22 cellular contexts compared by ENCODE assay signal in the genomic region with DNA sequence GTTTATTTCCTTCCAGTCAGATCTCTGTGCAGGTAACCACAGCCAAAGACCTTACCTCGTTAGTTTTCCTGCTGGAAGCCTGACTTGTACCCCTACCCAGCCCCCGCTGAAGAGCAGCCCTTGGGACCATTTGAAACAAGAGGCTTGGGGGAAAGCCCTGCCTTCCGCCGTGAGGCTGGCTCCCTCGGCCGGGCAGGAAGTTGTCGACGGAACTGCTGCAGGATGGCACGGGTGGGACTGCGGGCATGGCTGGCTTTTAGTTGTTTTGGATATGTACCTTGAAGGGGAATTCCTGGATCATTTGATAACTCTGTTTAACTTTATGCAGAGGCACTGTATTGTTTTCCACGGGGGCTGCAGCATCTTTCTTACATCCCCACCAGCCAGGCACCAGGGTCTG. TPM values are rescaled to one million over a fixed set of nuclear protein-coding genes. Genes with fewer than 3 reads are reported as not detected.
DNase-seq lines count a peak whose midpoint lies in the region; ATAC-seq and TF ChIP-seq lines count a peak whose summit lies in the region.
"Had no signal": no experiment of that assay in that cellular context is flagged by ENCODE, and none has a peak within 500 bp of the region (broad histone marks: within the 10 kb centered on the region; RNA-seq: fewer than 3 reads in every experiment).

No MANE protein-coding gene starts in this region.

- POLR2A ChIA-PET in OCI-LY7 (lab: Charles Lee), result no interaction called here

- no peak for DNase-seq in activated CD8-positive, alpha-beta memory T cell treated with anti-CD3 and anti-CD28 coated beads, Interleukin-2, amount 10 ng/mL, durations not matched to agents 7 days and 5 days
- no peak for DNase-seq in activated CD8-positive, alpha-beta memory T cell treated with anti-CD3 and anti-CD28 coated beads, Interleukin-2, amount 50 U/mL, for 4 hours
- DNase-seq in natural killer cell treated with Interleukin-12 subunit alpha and Interleukin-12 subunit beta and Interleukin-15 and Interleukin-18, amount 100 ng/mL, for 72 hours (ENCODE audit: low spot score), result peak; percentile 41
- DNase-seq in natural killer cell (no peak), osteoblast (ENCODE audit: insufficient read length, low spot score, missing footprints) (peak; percentile 53), OCI-LY7 (ENCODE audit: low spot score) (no peak), omental fat pad (ENCODE audit: low spot score) (no peak)
- DNase-seq: CD4-positive, alpha-beta memory T cell; DMS 273 treated with DMSO at 0.1 percent for 48 hours; DMS79 treated with DMSO at 0.1 percent for 48 hours; H7; MG63; NCI-H1048; NCI-H1436 treated with DMSO at 0.1 percent for 48 hours; NCI-H1930; NCI-H226; NCI-H510A treated with DMSO at 0.1 percent for 48 hours; NCI-H748 treated with DMSO at 0.1 percent for 48 hours had no signal

- no peaks in the 10 kb centered on the region for H3K9me3 Mint-ChIP-seq in activated CD8-positive, alpha-beta memory T cell treated with anti-CD3 and anti-CD28 coated beads, Interleukin-2, amount 10 ng/mL, durations not matched to agents 7 days and 5 days (ENCODE audit: low read depth)
- H3K9me3 Mint-ChIP-seq in natural killer cell treated with Interleukin-12 subunit alpha and Interleukin-12 subunit beta and Interleukin-15 and Interleukin-18, amount 100 ng/mL, for 72 hours, result no peaks in the 10 kb centered on the region
- H3K9me3 Mint-ChIP-seq in natural killer cell, result no peaks in the 10 kb centered on the region
- H3K9me3 Mint-ChIP-seq: CD4-positive, alpha-beta memory T cell had no signal

- H3K27ac Mint-ChIP-seq in activated CD8-positive, alpha-beta memory T cell treated with anti-CD3 and anti-CD28 coated beads, Interleukin-2, amount 10 ng/mL, durations not matched to agents 7 days and 5 days, result peak overlapping the region; percentile 24
- peak overlapping the region in 1 of 2 donors; percentile 8 for H3K27ac Mint-ChIP-seq in natural killer cell treated with Interleukin-12 subunit alpha and Interleukin-12 subunit beta and Interleukin-15 and Interleukin-18, amount 100 ng/mL, for 72 hours
- no peak overlapping the region for H3K27ac Mint-ChIP-seq in natural killer cell
- H3K27ac Mint-ChIP-seq: B cell had no signal

- TF ChIP-seq CTCF in natural killer cell (IDR thresholded peaks at IDR 0.05) (no peak), osteoblast (IDR thresholded peaks at IDR 0.05; ENCODE audit: extremely low read depth, low read depth, low read length) (no peak), OCI-LY7 (conservative IDR thresholded peaks at IDR 0.05; ENCODE audit: low read length) (no peak), omental fat pad (IDR thresholded peaks at IDR 0.05) (no peak)

- H4K20me1 ChIP-seq in osteoblast (ENCODE audit: insufficient read depth, low read length), result peaks cover 9% of the 10 kb centered on the region
- no peaks in the 10 kb centered on the region for H4K20me1 ChIP-seq in OCI-LY7 (ENCODE audit: insufficient read depth, low read length)

- no peaks in the 10 kb centered on the region for H3K9me2 ChIP-seq in OCI-LY7 (ENCODE audit: insufficient read depth, low read length)

- no TSS peak for BruUV-seq in OCI-LY7 (replicated peaks; lab: Mats Ljungman, UMichigan)

- H3K4me1 ChIP-seq in osteoblast (ENCODE audit: insufficient read depth, low read length) (peaks cover 3% of the 10 kb centered on the region), OCI-LY7 (ENCODE audit: insufficient read depth, low read length, poor library complexity, severe bottlenecking) (no peaks in the 10 kb centered on the region)
- H3K4me1 ChIP-seq: Caco-2 had no signal

- H3K79me2 ChIP-seq in osteoblast (ENCODE audit: insufficient read depth, low read length), result no peaks in the 10 kb centered on the region
- no peaks in the 10 kb centered on the region for H3K79me2 ChIP-seq in OCI-LY7 (ENCODE audit: insufficient read depth, low read depth, low read length)

- no peak overlapping the region for H3K4me2 ChIP-seq in osteoblast (ENCODE audit: insufficient read depth, low read length)
- no peak overlapping the region for H3K4me2 ChIP-seq in OCI-LY7 (ENCODE audit: low read length)

- H2AFZ ChIP-seq in osteoblast (ENCODE audit: low read length) (no peak overlapping the region), OCI-LY7 (ENCODE audit: low read length) (no peak overlapping the region)

- peaks cover 87% of the 10 kb centered on the region for H3K36me3 Mint-ChIP-seq in activated CD8-positive, alpha-beta memory T cell treated with anti-CD3 and anti-CD28 coated beads, Interleukin-2, amount 10 ng/mL, durations not matched to agents 7 days and 5 days
- peaks cover 38% of the 10 kb centered on the region for H3K36me3 Mint-ChIP-seq in natural killer cell treated with Interleukin-12 subunit alpha and Interleukin-12 subunit beta and Interleukin-15 and Interleukin-18, amount 100 ng/mL, for 72 hours
- peaks cover 20% of the 10 kb centered on the region for H3K36me3 Mint-ChIP-seq in natural killer cell

- H3K4me1 Mint-ChIP-seq in activated CD8-positive, alpha-beta memory T cell treated with anti-CD3 and anti-CD28 coated beads, Interleukin-2, amount 10 ng/mL, durations not matched to agents 7 days and 5 days, result no peaks in the 10 kb centered on the region
- H3K4me1 Mint-ChIP-seq in natural killer cell treated with Interleukin-12 subunit alpha and Interleukin-12 subunit beta and Interleukin-15 and Interleukin-18, amount 100 ng/mL, for 72 hours (ENCODE audit: low read depth in 2 of 2), result peaks cover 0 to 10% of the 10 kb centered on the region in 2 donors
- no peaks in the 10 kb centered on the region for H3K4me1 Mint-ChIP-seq in natural killer cell
- H3K4me1 Mint-ChIP-seq: B cell; CD4-positive, alpha-beta memory T cell had no signal

- no peaks in the 10 kb centered on the region for H3K27me3 ChIP-seq in osteoblast (ENCODE audit: insufficient read depth, low read length)
- H3K27me3 ChIP-seq: MG63 had no signal

- H3K9me3 ChIP-seq in osteoblast (ENCODE audit: low read depth, low read length) (no peaks in the 10 kb centered on the region), OCI-LY7 (ENCODE audit: low read length) (no peaks in the 10 kb centered on the region)
- H3K9me3 ChIP-seq: Caco-2, MG63 had no signal

- H3K4me3 Mint-ChIP-seq in activated CD8-positive, alpha-beta memory T cell treated with anti-CD3 and anti-CD28 coated beads, Interleukin-2, amount 10 ng/mL, durations not matched to agents 7 days and 5 days, result no peak overlapping the region
- H3K4me3 Mint-ChIP-seq in natural killer cell treated with Interleukin-12 subunit alpha and Interleukin-12 subunit beta and Interleukin-15 and Interleukin-18, amount 100 ng/mL, for 72 hours, result no peak overlapping the region
- H3K4me3 Mint-ChIP-seq in natural killer cell, result no peak overlapping the region
- H3K4me3 Mint-ChIP-seq: B cell; CD4-positive, alpha-beta memory T cell had no signal

- no peak for ATAC-seq in activated CD8-positive, alpha-beta memory T cell treated with anti-CD3 and anti-CD28 coated beads, Interleukin-2, amount 10 ng/mL, durations not matched to agents 7 days and 5 days
- ATAC-seq in natural killer cell treated with Interleukin-12 subunit alpha and Interleukin-12 subunit beta and Interleukin-15 and Interleukin-18, amount 100 ng/mL, for 72 hours, result no peak
- ATAC-seq in natural killer cell (no peak), omental fat pad (ENCODE audit: low FRiP score) (no peak)
- ATAC-seq: K562, SK-N-SH treated with all-trans-retinoic acid at 6 μM for 48 hours had no signal

- intact Hi-C loops in natural killer cell (cut with micrococcal nuclease), result no loop called here
- intact Hi-C loops in OCI-LY7 (cut with micrococcal nuclease; ENCODE audit: unreplicated experiment), result no loop called here

- H3K36me3 ChIP-seq in osteoblast (ENCODE audit: insufficient read depth, low read length) (peaks cover 88% of the 10 kb centered on the region), OCI-LY7 (ENCODE audit: insufficient read depth, low read length) (peaks cover 15% of the 10 kb centered on the region)

- CTCF ChIA-PET in activated CD8-positive, alpha-beta memory T cell treated with anti-CD3 and anti-CD28 coated beads, Interleukin-2, amount 10 ng/mL, durations not matched to agents 7 days and 5 days (lab: Charles Lee), result interaction anchor here (1.5 kb wide), 1 partner anchor 19 kb away, joined by 3 read pairs; no protein-coding TSS in a partner anchor
- CTCF ChIA-PET in OCI-LY7 (lab: Charles Lee; ENCODE audit: unreplicated experiment), result no interaction called here

- H3K27me3 Mint-ChIP-seq in activated CD8-positive, alpha-beta memory T cell treated with anti-CD3 and anti-CD28 coated beads, Interleukin-2, amount 10 ng/mL, durations not matched to agents 7 days and 5 days, result no peaks in the 10 kb centered on the region
- H3K27me3 Mint-ChIP-seq in natural killer cell treated with Interleukin-12 subunit alpha and Interleukin-12 subunit beta and Interleukin-15 and Interleukin-18, amount 100 ng/mL, for 72 hours, result no peaks in the 10 kb centered on the region
- no peaks in the 10 kb centered on the region for H3K27me3 Mint-ChIP-seq in natural killer cell (ENCODE audit: low read depth in 2 of 2)
- H3K27me3 Mint-ChIP-seq: B cell; CD4-positive, alpha-beta memory T cell had no signal

- H3K27ac ChIP-seq in osteoblast (ENCODE audit: low read depth, low read length), result no peak overlapping the region
- no peak overlapping the region for H3K27ac ChIP-seq in OCI-LY7 (ENCODE audit: low read depth, low read length, poor library complexity, severe bottlenecking)

- H3K4me3 ChIP-seq in osteoblast (ENCODE audit: insufficient read depth, low read length), result no peak overlapping the region
- no peak overlapping the region for H3K4me3 ChIP-seq in OCI-LY7 (ENCODE audit: low read depth, low read length, poor library complexity, severe bottlenecking)
- H3K4me3 ChIP-seq: K562, MG63 had no signal

RNA-seq across cellular contexts. Expression of a gene that starts 49.0 kb away (rescaled TPM):
- 10 to 100 TPM; 15.1 to 18.4 TPM for total RNA-seq in activated CD8-positive, alpha-beta memory T cell treated with anti-CD3 and anti-CD28 coated beads, Interleukin-2, amount 10 ng/mL, durations not matched to agents 7 days and 5 days
- 10 to 100 TPM; 14.0 to 15.2 TPM for total RNA-seq in natural killer cell treated with Interleukin-12 subunit alpha and Interleukin-12 subunit beta and Interleukin-15 and Interleukin-18, amount 100 ng/mL, for 72 hours
- total RNA-seq in natural killer cell, result 10 to 100 TPM; 17.7 to 24.9 (median 18.8) TPM
- total RNA-seq in osteoblast, result 19.5 and 25.9 TPM in 2 replicates
- total RNA-seq in OCI-LY7 (2014; rRNA removed; shearing (Covaris generic)), result 19.2 and 22.4 TPM in 2 replicates
- total RNA-seq in OCI-LY7 (2022), result 33.1 and 39.4 TPM in 2 replicates
- 10 to 100 TPM in 1 of 4 donors, 1 to 10 TPM in 3; 6.9 to 16.6 (median 8.1) TPM for total RNA-seq in omental fat pad

Comparison
In these comparisons a context has a peak if more than half of its experiments do, and no peak if none do; other contexts are left out.
1. DNase-seq: peak in natural killer cell treated with Interleukin-12 subunit alpha and Interleukin-12 subunit beta and Interleukin-15 and Interleukin-18, amount 100 ng/mL, for 72 hours (single experiment) and osteoblast (single experiment); none in activated CD8-positive, alpha-beta memory T cell treated with anti-CD3 and anti-CD28 coated beads, Interleukin-2, amount 10 ng/mL, durations not matched to agents 7 days and 5 days (single experiment), activated CD8-positive, alpha-beta memory T cell treated with anti-CD3 and anti-CD28 coated beads, Interleukin-2, amount 50 U/mL, for 4 hours (single experiment), natural killer cell (single experiment), OCI-LY7 (single experiment) and omental fat pad (single experiment).